9 cellular contexts compared by ENCODE assay signal in genomic region chr21:23936224-23936623, GRCh38.
DNase-seq lines count a peak whose midpoint lies in the region; ATAC-seq, FAIRE-seq and TF ChIP-seq lines count a peak whose summit lies in the region.
"Had no signal": no experiment of that assay in that cellular context is flagged by ENCODE, and none has a peak within 500 bp of the region (broad histone marks: within the 10 kb centered on the region; RNA-seq: fewer than 3 reads in every experiment).

No MANE protein-coding gene starts in this region.

- peaks cover 21% of the 10 kb centered on the region for H3K9me3 Mint-ChIP-seq in progenitor cell of endocrine pancreas (ENCODE audit: low read depth)
- no peaks in the 10 kb centered on the region for H3K9me3 Mint-ChIP-seq in effector memory CD8-positive, alpha-beta T cell

- DNase-seq in SIG-M5 treated with dmso at 0.1 percent for 504 hours (lab: John Stamatoyannopoulos, UW; ENCODE audit: unreplicated experiment) (peak; percentile 4), SIG-M5 (lab: John Stamatoyannopoulos, UW) (no peak), NAMALWA (ENCODE audit: low spot score) (peak; percentile 21), astrocyte of the cerebellum (ENCODE audit: low read depth) (peak; percentile 28), progenitor cell of endocrine pancreas (ENCODE audit: low spot score, unreplicated experiment) (no peak), iPS-NIHi7 (ENCODE audit: extremely low spot score) (no peak), GM19239 (ENCODE audit: insufficient read length, low spot score) (no peak)
- no peak for DNase-seq in effector memory CD8-positive, alpha-beta T cell
- DNase-seq: Karpas-422 had no signal

- no peak for ATAC-seq in effector memory CD8-positive, alpha-beta T cell (replicated peaks)

- no peak overlapping the region for H3K27ac Mint-ChIP-seq in progenitor cell of endocrine pancreas
- no peak overlapping the region for H3K27ac Mint-ChIP-seq in effector memory CD8-positive, alpha-beta T cell

- no peaks in the 10 kb centered on the region for H3K27me3 Mint-ChIP-seq in progenitor cell of endocrine pancreas
- H3K27me3 Mint-ChIP-seq in effector memory CD8-positive, alpha-beta T cell: no peaks in the 10 kb centered on the region

- TF ChIP-seq CTCF in astrocyte of the cerebellum (IDR thresholded peaks at IDR 0.05; ENCODE audit: low read depth, low read length, missing control alignments): peak; percentile 79
- peak; percentile 48 for TF ChIP-seq CTCF in progenitor cell of endocrine pancreas (IDR thresholded peaks at IDR 0.05; ENCODE audit: unreplicated experiment)

- peaks cover 1% of the 10 kb centered on the region for H3K36me3 Mint-ChIP-seq in progenitor cell of endocrine pancreas (ENCODE audit: insufficient read depth)
- peaks cover 3% of the 10 kb centered on the region for H3K36me3 Mint-ChIP-seq in effector memory CD8-positive, alpha-beta T cell (ENCODE audit: insufficient read depth)

- no peak overlapping the region for H3K4me3 ChIP-seq in astrocyte of the cerebellum (ENCODE audit: low read depth, low read length)

- no peak for FAIRE-seq in GM19239 (lab: Jason Lieb, UNC)

- H3K4me3 Mint-ChIP-seq in progenitor cell of endocrine pancreas (ENCODE audit: low read depth): no peak overlapping the region
- no peak overlapping the region for H3K4me3 Mint-ChIP-seq in effector memory CD8-positive, alpha-beta T cell

- H3K4me1 Mint-ChIP-seq in progenitor cell of endocrine pancreas (ENCODE audit: low read depth): no peaks in the 10 kb centered on the region
- H3K4me1 Mint-ChIP-seq in effector memory CD8-positive, alpha-beta T cell (ENCODE audit: low read depth in 2 of 2): no peaks in the 10 kb centered on the region

- in situ Hi-C loops in astrocyte of the cerebellum (cut with HindIII; ENCODE audit: low sequenced_read_pairs): no loop called here

Comparison
In these comparisons a context has a peak if more than half of its experiments do, and no peak if none do; other contexts are left out.
1. DNase-seq: peak in SIG-M5 treated with dmso at 0.1 percent for 504 hours (single experiment), NAMALWA (single experiment) and astrocyte of the cerebellum (single experiment); none in SIG-M5 (single experiment), progenitor cell of endocrine pancreas (single experiment), iPS-NIHi7 (single experiment), effector memory CD8-positive, alpha-beta T cell (0 of 3) and GM19239 (single experiment).